ENCODE assay signal across 9 cellular contexts in the genomic region with DNA sequence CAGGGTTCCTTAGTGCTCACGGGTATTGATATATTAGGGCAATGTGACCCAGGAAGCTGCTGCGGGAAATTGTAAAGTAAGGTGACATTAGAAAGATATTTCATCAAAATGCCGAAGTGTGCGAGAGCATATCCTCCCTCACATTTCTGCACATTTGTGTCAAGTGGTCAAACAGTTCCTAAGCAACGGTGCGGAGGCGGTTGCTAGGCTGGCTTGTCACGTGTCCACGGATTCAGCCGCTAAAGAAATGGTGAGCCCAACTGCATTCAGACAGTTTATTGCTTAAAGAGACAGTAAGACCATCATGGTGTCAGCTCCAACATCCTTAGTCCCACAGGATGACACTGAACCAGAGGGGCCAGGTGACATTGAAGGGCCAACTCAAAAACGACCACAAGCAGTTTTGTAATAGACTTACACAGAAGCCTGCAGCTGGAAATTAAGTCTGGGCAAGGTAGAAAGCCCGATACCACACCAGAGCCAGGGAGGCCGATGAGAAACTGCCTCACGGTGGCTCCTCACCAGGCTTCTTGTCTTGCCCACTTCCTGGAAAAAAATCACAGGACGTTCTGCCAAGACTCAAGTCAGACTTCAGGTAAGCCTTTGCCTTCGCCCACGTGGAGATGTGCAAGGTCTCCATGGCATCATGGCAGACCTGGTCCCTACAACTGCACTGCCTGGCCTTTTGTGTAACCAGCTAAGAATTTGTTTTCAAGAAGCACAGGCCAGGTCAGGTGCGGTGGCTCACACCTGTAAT. TPM values are rescaled to one million over a fixed set of nuclear protein-coding genes. Genes with fewer than 3 reads are reported as not detected.
A peak's percentile ranks its signal among the peaks of the same experiment; 100 is the strongest.
DNase-seq lines count a peak whose midpoint lies in the region; ATAC-seq and TF ChIP-seq lines count a peak whose summit lies in the region.
"Had no signal": no experiment of that assay in that cellular context is flagged by ENCODE, and none has a peak within 500 bp of the region (broad histone marks: within the 10 kb centered on the region; RNA-seq: fewer than 3 reads in every experiment).

No MANE protein-coding gene starts in this region.

- no peak overlapping the region for H2AFZ ChIP-seq in smooth muscle cell (ENCODE audit: low read depth)
- no peak overlapping the region for H2AFZ ChIP-seq in trophoblast cell (ENCODE audit: insufficient read depth, low read length, poor library complexity)
- no peak overlapping the region for H2AFZ ChIP-seq in PC-9

- intact Hi-C loops in PC-9 (cut with micrococcal nuclease; ENCODE audit: unreplicated experiment) = no loop called here

- H2AK5ac ChIP-seq in trophoblast cell (ENCODE audit: low read length) = no peak overlapping the region

- TF ChIP-seq CTCF in fibroblast of mammary gland (conservative IDR thresholded peaks at IDR 0.05; ENCODE audit: control insufficient read depth, insufficient read depth, low read depth, low read length) (no peak), smooth muscle cell (IDR thresholded peaks at IDR 0.05; ENCODE audit: borderline replicate concordance, insufficient read depth, poor library complexity, severe bottlenecking) (no peak), PC-9 (conservative IDR thresholded peaks at IDR 0.05) (no peak)

- H3K9me3 ChIP-seq in smooth muscle cell (replicated peaks; ENCODE audit: low read depth) (no peaks in the 10 kb centered on the region), trophoblast cell (ENCODE audit: insufficient read depth, low read depth, low read length) (no peaks in the 10 kb centered on the region), PC-9 (ENCODE audit: insufficient read depth, low read depth) (no peaks in the 10 kb centered on the region)

- H3K4me1 ChIP-seq in smooth muscle cell (ENCODE audit: low read depth) = no peaks in the 10 kb centered on the region
- H3K4me1 ChIP-seq in trophoblast cell (ENCODE audit: control insufficient read depth in 1 of 2, insufficient read depth in 2 of 2, low read length in 2 of 2) = no peaks in the 10 kb centered on the region
- H3K4me1 ChIP-seq in PC-9 (replicated peaks; ENCODE audit: insufficient read depth) = no peaks in the 10 kb centered on the region

- H3K79me2 ChIP-seq in smooth muscle cell (ENCODE audit: low read depth) (no peaks in the 10 kb centered on the region), trophoblast cell (ENCODE audit: control insufficient read depth, insufficient read depth, low read length, poor library complexity) (no peaks in the 10 kb centered on the region), PC-9 (ENCODE audit: low read depth) (no peaks in the 10 kb centered on the region)

- H4K20me1 ChIP-seq in smooth muscle cell (ENCODE audit: low read depth) (no peaks in the 10 kb centered on the region), PC-9 (ENCODE audit: insufficient read depth) (no peaks in the 10 kb centered on the region)

- H3K27ac ChIP-seq in smooth muscle cell (ENCODE audit: low read depth) = no peak overlapping the region
- no peak overlapping the region for H3K27ac ChIP-seq in trophoblast cell (ENCODE audit: low read depth, low read length)
- no peak overlapping the region for H3K27ac ChIP-seq in PC-9
- H3K27ac ChIP-seq: SK-N-MC had no signal

- H4K91ac ChIP-seq in trophoblast cell (ENCODE audit: low read depth, low read length) = no peak overlapping the region

- BruUV-seq in PC-9 (replicated peaks; lab: Mats Ljungman, UMichigan) = no TSS peak

- peaks cover 4% of the 10 kb centered on the region for H3K4me1 Mint-ChIP-seq in activated CD8-positive, alpha-beta memory T cell treated with anti-CD3 and anti-CD28 coated beads, Interleukin-2, amount 10 ng/mL, durations not matched to agents 7 days and 5 days

- no peak for ATAC-seq in activated CD8-positive, alpha-beta memory T cell treated with anti-CD3 and anti-CD28 coated beads, Interleukin-2, amount 10 ng/mL, durations not matched to agents 7 days and 5 days

- no peak overlapping the region for H3K4me2 ChIP-seq in smooth muscle cell
- H3K4me2 ChIP-seq in trophoblast cell (ENCODE audit: low read length) = no peak overlapping the region
- no peak overlapping the region for H3K4me2 ChIP-seq in PC-9

- H3K36me3 Mint-ChIP-seq in activated CD8-positive, alpha-beta memory T cell treated with anti-CD3 and anti-CD28 coated beads, Interleukin-2, amount 10 ng/mL, durations not matched to agents 7 days and 5 days = peaks cover 2% of the 10 kb centered on the region

- no peak overlapping the region for H4K8ac ChIP-seq in trophoblast cell (ENCODE audit: low read depth, low read length)

- H3K4me3 Mint-ChIP-seq in activated CD8-positive, alpha-beta memory T cell treated with anti-CD3 and anti-CD28 coated beads, Interleukin-2, amount 10 ng/mL, durations not matched to agents 7 days and 5 days = no peak overlapping the region

- CTCF ChIA-PET in activated CD8-positive, alpha-beta memory T cell treated with anti-CD3 and anti-CD28 coated beads, Interleukin-2, amount 10 ng/mL, durations not matched to agents 7 days and 5 days (lab: Charles Lee) = interaction anchor here (1.2 kb wide), 1 partner anchor 10 kb away, joined by 3 read pairs; no protein-coding TSS in a partner anchor
- CTCF ChIA-PET in PC-9 (lab: Charles Lee) = no interaction called here

- no peak overlapping the region for H2BK120ac ChIP-seq in trophoblast cell (ENCODE audit: insufficient read depth, low read length, poor library complexity)

- no peak overlapping the region for H3K14ac ChIP-seq in trophoblast cell (ENCODE audit: low read length)

- H3K27ac Mint-ChIP-seq in activated CD8-positive, alpha-beta memory T cell treated with anti-CD3 and anti-CD28 coated beads, Interleukin-2, amount 10 ng/mL, durations not matched to agents 7 days and 5 days = no peak overlapping the region

- DNase-seq in activated CD8-positive, alpha-beta memory T cell treated with anti-CD3 and anti-CD28 coated beads, Interleukin-2, amount 10 ng/mL, durations not matched to agents 7 days and 5 days = peak; percentile 40
- DNase-seq in activated CD8-positive, alpha-beta memory T cell treated with anti-CD3 and anti-CD28 coated beads, Interleukin-2, amount 50 U/mL, for 4 hours = no peak
- DNase-seq in NCI-H526 (lab: John Stamatoyannopoulos, UW) = peak; percentile 59 to 64
- DNase-seq in fibroblast of mammary gland (ENCODE audit: low read depth) = peak; percentile 71
- peak; percentile 65 for DNase-seq in superior temporal gyrus (ENCODE audit: extremely low spot score)
- no peak for DNase-seq in smooth muscle cell (lab: John Stamatoyannopoulos, UW; ENCODE audit: unreplicated experiment)
- DNase-seq in trophoblast cell = no peak
- DNase-seq in PC-9 = no peak

- 85% methylated on average over 18 of the region's 18 CpGs for WGBS in smooth muscle cell (ENCODE audit: low lambda C conversion rate)
- no CpG with 5 or more reads among the region's 18 CpGs for WGBS in trophoblast cell (ENCODE audit: extremely low coverage, insufficient coverage, insufficient read length)

- no peak overlapping the region for H2BK12ac ChIP-seq in trophoblast cell (ENCODE audit: low read length)

- no peak overlapping the region for H3K4ac ChIP-seq in trophoblast cell (ENCODE audit: low read depth, low read length)

- H3K9me2 ChIP-seq in PC-9 (ENCODE audit: insufficient read depth) = no peaks in the 10 kb centered on the region

- H3K23ac ChIP-seq in trophoblast cell (ENCODE audit: low read length) = no peak overlapping the region

- H2BK5ac ChIP-seq in trophoblast cell (ENCODE audit: low read depth, low read length, poor library complexity) = no peak overlapping the region

- H3K36me3 ChIP-seq in smooth muscle cell (ENCODE audit: low read depth) = no peaks in the 10 kb centered on the region
- H3K36me3 ChIP-seq in trophoblast cell (ENCODE audit: control insufficient read depth in 1 of 2, insufficient read depth in 2 of 2, low read length in 2 of 2) = no peaks in the 10 kb centered on the region
- no peaks in the 10 kb centered on the region for H3K36me3 ChIP-seq in PC-9 (ENCODE audit: low read depth)

- POLR2A ChIA-PET in PC-9 (lab: Charles Lee; ENCODE audit: unreplicated experiment) = no interaction called here

- H3K18ac ChIP-seq in trophoblast cell (ENCODE audit: low read length) = no peak overlapping the region

- H4K12ac ChIP-seq in trophoblast cell (ENCODE audit: low read depth, low read length) = no peak overlapping the region

- no peaks in the 10 kb centered on the region for H3K27me3 Mint-ChIP-seq in activated CD8-positive, alpha-beta memory T cell treated with anti-CD3 and anti-CD28 coated beads, Interleukin-2, amount 10 ng/mL, durations not matched to agents 7 days and 5 days

- H3K79me1 ChIP-seq in trophoblast cell (ENCODE audit: low read length) = no peaks in the 10 kb centered on the region

- no peaks in the 10 kb centered on the region for H3K9me3 Mint-ChIP-seq in activated CD8-positive, alpha-beta memory T cell treated with anti-CD3 and anti-CD28 coated beads, Interleukin-2, amount 10 ng/mL, durations not matched to agents 7 days and 5 days (ENCODE audit: low read depth)

- H3K4me3 ChIP-seq in fibroblast of mammary gland (ENCODE audit: control insufficient read depth, low read depth, low read length) (no peak overlapping the region), smooth muscle cell (no peak overlapping the region), trophoblast cell (ENCODE audit: low read depth, low read length) (no peak overlapping the region), PC-9 (no peak overlapping the region)
- H3K4me3 ChIP-seq: SK-N-MC had no signal

- H3F3A ChIP-seq in smooth muscle cell (ENCODE audit: low read depth) (no peaks in the 10 kb centered on the region), PC-9 (ENCODE audit: insufficient read depth, low read depth) (no peaks in the 10 kb centered on the region)

- H3K27me3 ChIP-seq in smooth muscle cell (ENCODE audit: low read depth) (no peaks in the 10 kb centered on the region), trophoblast cell (ENCODE audit: insufficient read depth, low read length) (no peaks in the 10 kb centered on the region), PC-9 (ENCODE audit: insufficient read depth, low read depth) (no peaks in the 10 kb centered on the region)

- H3K9ac ChIP-seq in smooth muscle cell (ENCODE audit: low read depth) (no peak overlapping the region), trophoblast cell (ENCODE audit: low read length) (no peak overlapping the region)

RNA-seq across cellular contexts. Expression of gene USP11, which starts 50.4 kb away (rescaled TPM):
- 10 to 100 TPM; 54.8 to 72.7 TPM for total RNA-seq in activated CD8-positive, alpha-beta memory T cell treated with anti-CD3 and anti-CD28 coated beads, Interleukin-2, amount 10 ng/mL, durations not matched to agents 7 days and 5 days
- total RNA-seq in smooth muscle cell = 80.6 and 84.0 TPM in 2 replicates
- 211 and 221 TPM in 2 replicates for polyA plus RNA-seq in smooth muscle cell
- 36.7 and 37.3 TPM in 2 replicates for polyA plus RNA-seq in trophoblast cell (2013)
- 25.3 and 30.9 TPM in 2 replicates for total RNA-seq in PC-9 (2021)

Comparison
In these comparisons a context has a peak if more than half of its experiments do, and no peak if none do; other contexts are left out.
1. DNase-seq: peak in activated CD8-positive, alpha-beta memory T cell treated with anti-CD3 and anti-CD28 coated beads, Interleukin-2, amount 10 ng/mL, durations not matched to agents 7 days and 5 days (single experiment), NCI-H526 (2 of 2), fibroblast of mammary gland (single experiment) and superior temporal gyrus (single experiment); none in activated CD8-positive, alpha-beta memory T cell treated with anti-CD3 and anti-CD28 coated beads, Interleukin-2, amount 50 U/mL, for 4 hours (single experiment), smooth muscle cell (single experiment), trophoblast cell (0 of 2) and PC-9 (0 of 2).